22 cellular contexts compared by ENCODE assay signal in the genomic region with DNA sequence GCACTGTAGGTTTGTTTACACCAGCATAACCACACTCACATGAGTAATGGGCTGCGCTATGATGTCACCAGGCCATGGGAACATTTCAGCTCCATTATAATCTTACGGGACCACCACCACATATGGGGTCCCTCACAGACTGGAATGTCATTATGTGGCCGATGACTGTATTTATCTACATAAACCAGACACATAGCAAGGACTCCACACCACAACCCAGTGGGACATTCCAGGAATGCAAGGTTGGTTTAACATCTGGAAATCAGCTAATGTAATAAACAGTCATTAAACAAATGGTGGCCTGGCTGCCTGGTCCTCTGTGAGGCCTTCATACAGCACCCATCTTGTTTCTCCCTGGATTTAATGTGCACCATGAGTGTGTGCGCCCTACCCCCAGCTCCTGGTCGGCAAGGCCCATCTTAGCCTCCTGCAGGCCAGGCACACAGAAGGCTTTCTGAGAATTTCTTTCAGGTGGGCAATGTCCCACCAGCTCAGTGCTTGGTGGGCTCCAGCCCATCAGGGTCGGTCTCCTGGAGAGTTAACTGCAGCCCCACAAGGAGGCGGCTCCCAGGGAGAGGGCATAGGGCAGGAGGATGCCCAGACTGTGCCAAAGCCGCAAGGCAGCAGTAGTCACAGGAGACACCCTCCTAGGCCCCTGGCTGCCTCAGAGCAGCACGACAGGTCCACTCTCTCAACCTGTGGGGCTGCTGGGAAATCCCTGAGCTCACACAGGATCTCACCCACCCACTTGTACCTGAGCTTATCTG. TPM values are rescaled to one million over a fixed set of nuclear protein-coding genes. Genes with fewer than 3 reads are reported as not detected.
A peak's percentile ranks its signal among the peaks of the same experiment; 100 is the strongest.
DNase-seq lines count a peak whose midpoint lies in the region; ATAC-seq, FAIRE-seq and TF ChIP-seq lines count a peak whose summit lies in the region.
"Had no signal": no experiment of that assay in that cellular context is flagged by ENCODE, and none has a peak within 500 bp of the region (broad histone marks: within the 10 kb centered on the region; RNA-seq: fewer than 3 reads in every experiment).

No MANE protein-coding gene starts in this region.

- in situ Hi-C loops in HAP-1 (cut with MboI; ENCODE audit: low sequenced_read_pairs), result no loop called here

- H3K4me1 ChIP-seq in kidney (ENCODE audit: control insufficient read depth in 1 of 2, insufficient read depth in 1 of 2, low read depth in 1 of 2, low read length in 2 of 2), result no peaks in the 10 kb centered on the region
- no peaks in the 10 kb centered on the region for H3K4me1 ChIP-seq in HAP-1
- H3K4me1 ChIP-seq: foreskin keratinocyte, pancreas had no signal

- H3K9ac ChIP-seq in kidney (ENCODE audit: low read length in 2 of 2), result no peak overlapping the region

- peaks cover 13 to 22% of the 10 kb centered on the region in 2 donors for H3K36me3 ChIP-seq in kidney (ENCODE audit: control insufficient read depth in 1 of 2, insufficient read depth in 2 of 2, low read length in 2 of 2)
- H3K36me3 ChIP-seq in HAP-1 (replicated peaks), result peaks cover 34% of the 10 kb centered on the region

- H3K9me3 ChIP-seq in kidney (ENCODE audit: control insufficient read depth in 1 of 2, low read length in 2 of 2) (no peaks in the 10 kb centered on the region), HAP-1 (no peaks in the 10 kb centered on the region; the same call in 1 of the 2 replicates)
- H3K9me3 ChIP-seq: pancreas had no signal

- intact Hi-C loops in kidney (cut with DNase I), result no loop called here

- TF ChIP-seq CTCF in AG10803 (conservative IDR thresholded peaks at IDR 0.05; ENCODE audit: low read length), result no peak
- TF ChIP-seq CTCF in kidney (IDR thresholded peaks at IDR 0.05; ENCODE audit: borderline replicate concordance, extremely low read depth, insufficient read depth), result no peak

- ATAC-seq in HG02885 (IDR thresholded peaks at IDR 0.05; ENCODE audit: poor library complexity, unreplicated experiment), result no peak
- no peak for ATAC-seq in GM19467 (IDR thresholded peaks at IDR 0.05; ENCODE audit: unreplicated experiment)
- ATAC-seq: activated CD4-positive, CD25-positive, alpha-beta regulatory T cell treated with anti-CD3 and anti-CD28 coated beads, Interleukin-2, amount 50 U/mL, for 24 hours; activated naive CD4-positive, alpha-beta T cell treated with anti-CD3 and anti-CD28 coated beads, Interleukin-2, amount 50 U/mL, for 72 hours; foreskin keratinocyte; naive thymus-derived CD4-positive, alpha-beta T cell; pancreas had no signal

- DNase-seq in AG10803 (ENCODE audit: low read depth), result peak; percentile 54
- DNase-seq in EH (ENCODE audit: low read depth), result peak; percentile 55
- peak; percentile 55 for DNase-seq in astrocyte of the hippocampus (ENCODE audit: low read depth, low spot score)
- DNase-seq in kidney, result peak; percentile 51
- no peak for DNase-seq in NAMALWA (ENCODE audit: low spot score)
- DNase-seq in HAP-1 (ENCODE audit: low spot score in 2 of 2), result no peak
- DNase-seq: dermis blood vessel endothelial cell; DMS79; foreskin keratinocyte; naive thymus-derived CD4-positive, alpha-beta T cell; NCI-H2081 treated with DMSO at 0.1 percent for 48 hours; stimulated activated CD4-positive, alpha-beta T cell treated with anti-CD3 and anti-CD28 coated beads, Interleukin-1b, Interleukin-23, amount 100 ng/mL, for 48 hours; stimulated activated naive CD4-positive, alpha-beta T cell; T1000 had no signal

- no peak overlapping the region for H3K4me3 ChIP-seq in AG10803 (ENCODE audit: low read length)
- H3K4me3 ChIP-seq in kidney (ENCODE audit: low read length in 2 of 2), result no peak overlapping the region
- H3K4me3 ChIP-seq in HAP-1, result no peak overlapping the region
- H3K4me3 ChIP-seq: pancreas had no signal

- no peaks in the 10 kb centered on the region for H3K27me3 ChIP-seq in HAP-1 (ENCODE audit: low read depth)
- H3K27me3 ChIP-seq: foreskin keratinocyte, pancreas had no signal

- no peak overlapping the region for H3K27ac ChIP-seq in kidney (ENCODE audit: low read depth in 2 of 2, low read length in 2 of 2)
- H3K27ac ChIP-seq: foreskin keratinocyte, pancreas had no signal

- FAIRE-seq in kidney (lab: Jason Lieb, UNC), result no peak
- FAIRE-seq: endothelial cell of umbilical vein, H54, pancreas, RCC 7860 had no signal

RNA-seq across cellular contexts. Expression of gene SARDH, which starts 35.9 kb away (rescaled TPM):
- 4.6 TPM for total RNA-seq in kidney
- polyA plus RNA-seq in kidney (ENCODE audit: insufficient read depth, low read depth, low replicate concordance), result 12.0 TPM
- total RNA-seq: foreskin keratinocyte had no signal

Comparison
In these comparisons a context has a peak if more than half of its experiments do, and no peak if none do; other contexts are left out.
1. DNase-seq: peak in AG10803 (single experiment), EH (single experiment), astrocyte of the hippocampus (single experiment) and kidney (single experiment); none in NAMALWA (single experiment) and HAP-1 (0 of 2).